In the genomic region with DNA sequence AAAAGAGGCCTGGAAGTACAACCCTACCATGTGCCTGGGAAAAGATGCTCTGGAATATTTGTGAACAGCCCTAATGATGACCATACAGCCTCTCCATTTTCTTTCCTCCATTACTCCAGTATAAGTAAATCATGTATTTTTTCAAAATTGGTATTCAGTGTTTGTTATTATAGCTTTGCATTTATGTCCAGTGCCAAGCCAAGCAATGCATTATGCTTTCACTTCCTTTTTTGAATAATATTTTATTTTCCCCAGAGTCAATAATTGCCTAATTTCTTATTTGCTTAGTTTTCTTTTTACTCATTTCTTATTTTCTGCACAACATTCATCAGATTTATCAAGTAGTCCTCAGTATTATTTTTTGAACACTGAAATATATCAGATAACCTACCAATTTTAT, we compare ENCODE assay signal across 28 cellular contexts. TPM values are rescaled to one million over a fixed set of nuclear protein-coding genes. Genes with fewer than 3 reads are reported as not detected.
DNase-seq lines count a peak whose midpoint lies in the region; ATAC-seq and TF ChIP-seq lines count a peak whose summit lies in the region.
"Had no signal": no experiment of that assay in that cellular context is flagged by ENCODE, and none has a peak within 500 bp of the region (broad histone marks: within the 10 kb centered on the region; RNA-seq: fewer than 3 reads in every experiment).

No MANE protein-coding gene starts in this region.

- intact Hi-C loops in activated B cell treated with CpG ODN at 0.5 μM for 24 hours (cut with micrococcal nuclease), result no loop called here

- CTCF ChIA-PET in activated B cell treated with CpG ODN at 0.5 μM for 24 hours (lab: Charles Lee), result no interaction called here

- H3K4me3 Mint-ChIP-seq in activated B cell treated with CpG ODN at 0.5 μM for 24 hours, result no peak overlapping the region
- H3K4me3 Mint-ChIP-seq: activated CD4-positive, alpha-beta T cell treated with anti-CD3 and anti-CD28 coated beads, Interleukin-2, amount 10 ng/mL, durations not matched to agents 7 days and 5 days; brain; stimulated activated naive CD8-positive, alpha-beta T cell treated with anti-CD3 and anti-CD28 coated beads, Interleukin-15, Interleukin-2, amounts not matched to agents 100 ng/mL and 50 ng/mL, for 24 hours; T-cell; type B pancreatic cell had no signal

- peaks cover 2% of the 10 kb centered on the region for H3K36me3 Mint-ChIP-seq in activated B cell treated with CpG ODN at 0.5 μM for 24 hours (ENCODE audit: low read depth)
- H3K36me3 Mint-ChIP-seq: brain, type B pancreatic cell had no signal

- ATAC-seq in GM18867 (IDR thresholded peaks at IDR 0.05; ENCODE audit: unreplicated experiment) (peak; percentile 65), GM21423 (IDR thresholded peaks at IDR 0.05; ENCODE audit: unreplicated experiment) (peak; percentile 81), HG03095 (IDR thresholded peaks at IDR 0.05; ENCODE audit: unreplicated experiment) (peak; percentile 54), activated B cell treated with CpG ODN at 0.5 μM for 24 hours (ENCODE audit: low read depth) (peak; percentile 28), HG02870 (IDR thresholded peaks at IDR 0.05; ENCODE audit: unreplicated experiment) (no peak)
- ATAC-seq: sciatic nerve, T-cell had no signal

- no peaks in the 10 kb centered on the region for H3K9me3 ChIP-seq in MG63

- no peak overlapping the region for H3K27ac Mint-ChIP-seq in activated B cell treated with CpG ODN at 0.5 μM for 24 hours
- H3K27ac Mint-ChIP-seq: activated CD4-positive, alpha-beta T cell treated with anti-CD3 and anti-CD28 coated beads, Interleukin-2, amount 10 ng/mL, durations not matched to agents 7 days and 5 days; brain; stimulated activated naive CD8-positive, alpha-beta T cell treated with anti-CD3 and anti-CD28 coated beads, Interleukin-15, Interleukin-2, amounts not matched to agents 100 ng/mL and 50 ng/mL, for 24 hours; T-cell; type B pancreatic cell had no signal

- H3K4me1 Mint-ChIP-seq in activated B cell treated with CpG ODN at 0.5 μM for 24 hours, result peaks cover 11% of the 10 kb centered on the region
- H3K4me1 Mint-ChIP-seq: activated CD4-positive, alpha-beta T cell treated with anti-CD3 and anti-CD28 coated beads, Interleukin-2, amount 10 ng/mL, durations not matched to agents 7 days and 5 days; brain; T-cell had no signal

- DNase-seq in activated B cell treated with CpG ODN at 0.5 μM for 24 hours (no peak), MG63 (no peak), DMS153 treated with DMSO at 0.1 percent for 48 hours (lab: John Stamatoyannopoulos, UW; ENCODE audit: unreplicated experiment) (no peak)
- DNase-seq in activated naive CD4-positive, alpha-beta T cell (lab: John Stamatoyannopoulos, UW), result no peak
- DNase-seq: activated CD4-positive, alpha-beta T cell treated with anti-CD3 and anti-CD28 coated beads, Interleukin-2, amount 10 ng/mL, durations not matched to agents 7 days and 5 days; activated naive CD4-positive, alpha-beta T cell treated with anti-CD3 and anti-CD28 coated beads, Interleukin-2, amount 50 U/mL, for 16 hours; activated T-cell treated with anti-CD3 and anti-CD28 coated beads, Interleukin-2, amount 50 U/mL, for 1 hour; dermis blood vessel endothelial cell; HCEC 1CT; NCI-H1105 treated with DMSO at 0.1 percent for 48 hours; NCI-H526 treated with DMSO at 0.1 percent for 48 hours; SHP77 treated with DMSO at 0.1 percent for 48 hours; stimulated activated CD4-positive, alpha-beta T cell treated with anti-CD3 and anti-CD28 coated beads, Interleukin-1b, Interleukin-23, amount 100 ng/mL, for 48 hours; T-cell had no signal

- no peak for TF ChIP-seq CTCF in activated B cell treated with CpG ODN at 0.5 μM for 24 hours (IDR thresholded peaks at IDR 0.05)

- no peak overlapping the region for H3K4me3 ChIP-seq in MG63

- POLR2A ChIA-PET in activated B cell treated with CpG ODN at 0.5 μM for 24 hours (lab: Charles Lee), result no interaction called here

- no peaks in the 10 kb centered on the region for H3K27me3 Mint-ChIP-seq in activated B cell treated with CpG ODN at 0.5 μM for 24 hours
- H3K27me3 Mint-ChIP-seq: activated CD4-positive, alpha-beta T cell treated with anti-CD3 and anti-CD28 coated beads, Interleukin-2, amount 10 ng/mL, durations not matched to agents 7 days and 5 days; brain; stimulated activated naive CD8-positive, alpha-beta T cell treated with anti-CD3 and anti-CD28 coated beads, Interleukin-15, Interleukin-2, amounts not matched to agents 100 ng/mL and 50 ng/mL, for 24 hours; type B pancreatic cell had no signal

- H3K36me3 ChIP-seq in MG63, result no peaks in the 10 kb centered on the region

- H3K27me3 ChIP-seq in MG63, result no peaks in the 10 kb centered on the region

- H3K9me3 Mint-ChIP-seq in activated B cell treated with CpG ODN at 0.5 μM for 24 hours, result no peaks in the 10 kb centered on the region
- H3K9me3 Mint-ChIP-seq: activated CD4-positive, alpha-beta T cell treated with anti-CD3 and anti-CD28 coated beads, Interleukin-2, amount 10 ng/mL, durations not matched to agents 7 days and 5 days; brain; stimulated activated naive CD8-positive, alpha-beta T cell treated with anti-CD3 and anti-CD28 coated beads, Interleukin-15, Interleukin-2, amounts not matched to agents 100 ng/mL and 50 ng/mL, for 24 hours; T-cell; type B pancreatic cell had no signal

RNA-seq across cellular contexts. Expression of a gene that starts 49.3 kb away (rescaled TPM):
- 37.5 and 38.4 TPM in 2 replicates for total RNA-seq in activated B cell treated with CpG ODN at 0.5 μM for 24 hours
- 50.6 and 51.1 TPM in 2 replicates for total RNA-seq in MG63 (2014; rRNA removed; shearing (Covaris generic); ENCODE audit: low replicate concordance)

RNA-seq across cellular contexts. Expression of a gene that starts 58.2 kb away (rescaled TPM):
- not detected in 2 replicates for total RNA-seq in activated B cell treated with CpG ODN at 0.5 μM for 24 hours
- total RNA-seq in MG63 (2014; rRNA removed; shearing (Covaris generic); ENCODE audit: low replicate concordance), result not detected in 2 replicates
- total RNA-seq: activated CD4-positive, alpha-beta T cell treated with anti-CD3 and anti-CD28 coated beads, Interleukin-2, amount 10 ng/mL, durations not matched to agents 7 days and 5 days; dermis blood vessel endothelial cell; fibroblast of villous mesenchyme; HT1080; lung microvascular endothelial cell; myocyte; OCI-LY7; osteoblast; sciatic nerve; T-cell had no signal
